ENCODE assay signal across 9 cellular contexts in genomic region chr15:26772588-26773484, GRCh38. TPM values are rescaled to one million over a fixed set of nuclear protein-coding genes. Genes with fewer than 3 reads are reported as not detected.
DNase-seq lines count a peak whose midpoint lies in the region; ATAC-seq and TF ChIP-seq lines count a peak whose summit lies in the region.
"Had no signal": no experiment of that assay in that cellular context is flagged by ENCODE, and none has a peak within 500 bp of the region (broad histone marks: within the 10 kb centered on the region; RNA-seq: fewer than 3 reads in every experiment).

TSS of gene GABRB3 (minus strand) at chr15:26773066.

- H3K9ac ChIP-seq in colonic mucosa (ENCODE audit: low read depth in 2 of 2, low read length in 2 of 2) = no peak within 1 kb of the TSS

- H3K9me3 Mint-ChIP-seq in Calu3 (ENCODE audit: low read depth, unreplicated experiment) = peaks cover 2% of the 10 kb centered on the region

- H3K4me1 Mint-ChIP-seq in Calu3 (ENCODE audit: low read depth, unreplicated experiment) = no peaks in the 10 kb centered on the region

- no TSS peak for BruUV-seq in Calu3 (replicated peaks; lab: Mats Ljungman, UMichigan)

- H3K27me3 Mint-ChIP-seq in Calu3 (ENCODE audit: unreplicated experiment) = no peaks in the 10 kb centered on the region

- DNase-seq in BE2C (peak; percentile 93), NCI-H146 (lab: John Stamatoyannopoulos, UW) (peak; percentile 77), colonic mucosa (peak; percentile 25), Calu3 (no peak)

- H3K27me3 ChIP-seq in BE2C (no peaks in the 10 kb centered on the region), colonic mucosa (peaks cover 22% of the 10 kb centered on the region)

- TF ChIP-seq CTCF in BE2C (IDR thresholded peaks at IDR 0.05; ENCODE audit: low read depth, low read length) (no peak), colonic mucosa (IDR thresholded peaks at IDR 0.05) (no peak), Calu3 (IDR thresholded peaks at IDR 0.05; ENCODE audit: unreplicated experiment) (no peak)

- H3K4me1 ChIP-seq in BE2C (peaks cover under 1% of the 10 kb centered on the region; the same call in 1 of the 2 replicates), colonic mucosa (no peaks in the 10 kb centered on the region), mesodermal cell (ENCODE audit: control insufficient read depth, insufficient read depth, low read length, poor library complexity, severe bottlenecking) (peaks cover 14% of the 10 kb centered on the region)

- CTCF ChIA-PET in Calu3 (lab: Charles Lee) = no interaction called here

- ATAC-seq in HG03354 (IDR thresholded peaks at IDR 0.05; ENCODE audit: poor library complexity, severe bottlenecking, unreplicated experiment) = no peak
- no peak for ATAC-seq in HG03439 (IDR thresholded peaks at IDR 0.05; ENCODE audit: unreplicated experiment)
- ATAC-seq in HG02798 (IDR thresholded peaks at IDR 0.05; ENCODE audit: poor library complexity, unreplicated experiment) = no peak
- ATAC-seq: GM12878 had no signal

- H3K27ac ChIP-seq in colonic mucosa = no peak within 1 kb of the TSS
- H3K27ac ChIP-seq in mesodermal cell (ENCODE audit: low read depth, low read length, severe bottlenecking) = no peak within 1 kb of the TSS

- no peaks in the 10 kb centered on the region for H3K36me3 Mint-ChIP-seq in Calu3 (ENCODE audit: insufficient read depth, unreplicated experiment)

- H3K27ac Mint-ChIP-seq in Calu3 (ENCODE audit: unreplicated experiment) = no peak within 1 kb of the TSS

- no peak within 1 kb of the TSS for H3K4me3 Mint-ChIP-seq in Calu3 (ENCODE audit: low read depth, unreplicated experiment)

- peak within 1 kb of the TSS; percentile 73 for H3K4me3 ChIP-seq in BE2C (ENCODE audit: low read depth, low read length)
- peak within 1 kb of the TSS; percentile 5 for H3K4me3 ChIP-seq in colonic mucosa
- H3K4me3 ChIP-seq in mesodermal cell (ENCODE audit: extremely low read depth, insufficient read depth, low read length, poor library complexity, severe bottlenecking) = peak within 1 kb of the TSS; percentile 62
- H3K4me3 ChIP-seq: GM12878 had no signal

- 0 to 1% methylated on average over 46 to 76 of the region's 126 CpGs for WGBS in mesodermal cell (ENCODE audit: insufficient coverage in 2 of 2), 2 experiments

- H3K9me3 ChIP-seq in BE2C (no peaks in the 10 kb centered on the region), colonic mucosa (no peaks in the 10 kb centered on the region), mesodermal cell (ENCODE audit: control insufficient read depth, low read length) (no peaks in the 10 kb centered on the region)

- no peaks in the 10 kb centered on the region for H3K36me3 ChIP-seq in BE2C
- H3K36me3 ChIP-seq in colonic mucosa = no peaks in the 10 kb centered on the region
- H3K36me3 ChIP-seq in mesodermal cell (ENCODE audit: control insufficient read depth, insufficient read depth, low read length) = no peaks in the 10 kb centered on the region

- intact Hi-C loops in colonic mucosa (cut with DNase I) = no loop called here
- intact Hi-C loops in Calu3 (cut with micrococcal nuclease; ENCODE audit: unreplicated experiment) = no loop called here

RNA-seq across cellular contexts. Expression of gene GABRB3, which starts in this region (rescaled TPM):
- polyA plus RNA-seq in BE2C (2012; ENCODE audit: insufficient read depth, insufficient read length, low read depth) = 61.2 TPM
- total RNA-seq in colonic mucosa (1 to 10 TPM in 1 of 2 donors, under 1 TPM in 1; 0.72 to 1.1 TPM), Calu3 (2022) (not detected in 2 replicates)
- 8.7 TPM for polyA plus RNA-seq in mesodermal cell (2013, experiment 1 of 2)
- polyA plus RNA-seq in mesodermal cell (2013, experiment 2 of 2) = 6.1 TPM

Comparison
In these comparisons a context has a peak if more than half of its experiments do, and no peak if none do; other contexts are left out.
1. H3K4me3 ChIP-seq: peak in every context shown above with its lines; median percentile 73 in BE2C; 62 in mesodermal cell; 5 in colonic mucosa.